In the genomic region with DNA sequence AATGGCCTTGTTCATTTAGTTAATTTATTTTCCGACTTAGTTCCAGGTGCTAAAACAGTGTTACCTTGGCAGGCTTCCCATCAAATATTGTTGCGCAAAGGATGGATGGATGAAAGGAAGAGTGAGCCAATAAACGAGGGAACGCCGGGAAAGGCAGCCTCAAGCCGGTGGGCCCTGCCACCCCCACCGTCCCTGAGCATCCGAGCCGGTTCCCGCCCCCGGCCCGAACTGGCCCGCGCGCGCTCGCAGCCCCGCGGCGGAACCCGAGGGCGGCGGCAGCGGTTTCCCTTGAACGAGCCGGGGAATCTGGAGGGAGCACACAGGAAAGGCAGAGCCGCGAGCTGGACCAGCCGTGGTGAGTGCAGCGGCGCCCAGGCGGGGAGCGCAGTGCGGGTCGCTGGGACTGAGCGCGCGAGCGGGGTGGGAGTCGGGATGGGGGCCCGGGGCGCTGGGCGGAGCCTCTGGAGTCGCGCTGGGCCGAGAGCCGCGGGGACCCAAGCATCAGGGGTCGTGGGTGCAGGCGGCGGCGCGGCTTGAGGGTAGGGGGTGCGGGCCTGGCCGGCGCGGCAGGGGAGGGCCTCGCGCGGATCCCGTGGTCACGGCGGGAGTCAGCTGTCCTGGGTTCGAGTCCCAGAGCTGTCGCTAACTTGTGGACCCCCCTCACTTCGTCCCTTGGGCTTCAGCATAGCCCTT, we compare ENCODE assay signal across 8 cellular contexts. TPM values are rescaled to one million over a fixed set of nuclear protein-coding genes. Genes with fewer than 3 reads are reported as not detected.
DNase-seq lines count a peak whose midpoint lies in the region; ATAC-seq and TF ChIP-seq lines count a peak whose summit lies in the region.

A gene with protein sequence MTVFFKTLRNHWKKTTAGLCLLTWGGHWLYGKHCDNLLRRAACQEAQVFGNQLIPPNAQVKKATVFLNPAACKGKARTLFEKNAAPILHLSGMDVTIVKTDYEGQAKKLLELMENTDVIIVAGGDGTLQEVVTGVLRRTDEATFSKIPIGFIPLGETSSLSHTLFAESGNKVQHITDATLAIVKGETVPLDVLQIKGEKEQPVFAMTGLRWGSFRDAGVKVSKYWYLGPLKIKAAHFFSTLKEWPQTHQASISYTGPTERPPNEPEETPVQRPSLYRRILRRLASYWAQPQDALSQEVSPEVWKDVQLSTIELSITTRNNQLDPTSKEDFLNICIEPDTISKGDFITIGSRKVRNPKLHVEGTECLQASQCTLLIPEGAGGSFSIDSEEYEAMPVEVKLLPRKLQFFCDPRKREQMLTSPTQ (plus strand): TSS at position 331 of the 693 bp plus-strand sequence. CDS start 4,057 bp downstream, outside the sequence.

- no peaks in the 10 kb centered on the region for H3K27me3 Mint-ChIP-seq in activated T-helper 17 cell treated with anti-CD3 and anti-CD28 coated beads, Interleukin-2, amount 50 U/mL, for 72 hours
- H3K27me3 Mint-ChIP-seq in natural killer cell treated with Interleukin-12 subunit alpha and Interleukin-12 subunit beta and Interleukin-15 and Interleukin-18, amount 100 ng/mL, for 72 hours: no peaks in the 10 kb centered on the region

- peaks cover 33% of the 10 kb centered on the region for H3K36me3 Mint-ChIP-seq in activated T-helper 17 cell treated with anti-CD3 and anti-CD28 coated beads, Interleukin-2, amount 50 U/mL, for 72 hours (ENCODE audit: low read depth)
- H3K36me3 Mint-ChIP-seq in natural killer cell treated with Interleukin-12 subunit alpha and Interleukin-12 subunit beta and Interleukin-15 and Interleukin-18, amount 100 ng/mL, for 72 hours: peaks cover 43% of the 10 kb centered on the region

- H3K4me2 ChIP-seq in DND-41 (ENCODE audit: insufficient read depth, low read length): peak within 1 kb of the TSS; percentile 87

- peak within 1 kb of the TSS; percentile 99 for H2AFZ ChIP-seq in DND-41 (ENCODE audit: low read depth, low read length)

- TF ChIP-seq CTCF in DND-41 (IDR thresholded peaks at IDR 0.05; ENCODE audit: borderline replicate concordance, extremely low read depth, low read length, poor library complexity, severe bottlenecking): no peak

- H4K20me1 ChIP-seq in DND-41 (ENCODE audit: insufficient read depth, low read length): no peaks in the 10 kb centered on the region

- H3K36me3 ChIP-seq in DND-41 (ENCODE audit: insufficient read depth, low read length): peaks cover 10% of the 10 kb centered on the region; the same call in 1 of the 2 replicates

- H3K4me1 Mint-ChIP-seq in activated T-helper 17 cell treated with anti-CD3 and anti-CD28 coated beads, Interleukin-2, amount 50 U/mL, for 72 hours: peaks cover 30% of the 10 kb centered on the region
- H3K4me1 Mint-ChIP-seq in natural killer cell treated with Interleukin-12 subunit alpha and Interleukin-12 subunit beta and Interleukin-15 and Interleukin-18, amount 100 ng/mL, for 72 hours (ENCODE audit: low read depth in 2 of 2): peaks cover 41 to 42% of the 10 kb centered on the region in 2 donors

- H3K4me3 ChIP-seq in DND-41 (ENCODE audit: low read depth in 1 of 2, low read length in 2 of 2): peak within 1 kb of the TSS; percentile 63 to 82

- ATAC-seq in DND-41 (ENCODE audit: insufficient read depth, low read depth) (peak; percentile 96), GM21723 (IDR thresholded peaks at IDR 0.05; ENCODE audit: unreplicated experiment) (peak; percentile 94)
- ATAC-seq in activated T-helper 17 cell treated with anti-CD3 and anti-CD28 coated beads, Interleukin-2, amount 50 U/mL, for 72 hours (replicated peaks): peak; percentile 90
- peak; percentile 97 to 98 for ATAC-seq in natural killer cell treated with Interleukin-12 subunit alpha and Interleukin-12 subunit beta and Interleukin-15 and Interleukin-18, amount 100 ng/mL, for 72 hours
- ATAC-seq in stimulated activated naive CD8-positive, alpha-beta T cell treated with anti-CD3 and anti-CD28 coated beads, Interleukin-15, Interleukin-2, amounts not matched to agents 100 U/mL and 50 U/mL, for 24 hours: peak; percentile 92

- peak within 1 kb of the TSS; percentile 77 for H3K9ac ChIP-seq in DND-41 (ENCODE audit: low read depth, low read length)

- peak within 1 kb of the TSS; percentile 80 for H3K27ac ChIP-seq in DND-41 (ENCODE audit: low read length)

- H3K4me3 Mint-ChIP-seq in activated T-helper 17 cell treated with anti-CD3 and anti-CD28 coated beads, Interleukin-2, amount 50 U/mL, for 72 hours: peak within 1 kb of the TSS; percentile 84
- H3K4me3 Mint-ChIP-seq in natural killer cell treated with Interleukin-12 subunit alpha and Interleukin-12 subunit beta and Interleukin-15 and Interleukin-18, amount 100 ng/mL, for 72 hours: peak within 1 kb of the TSS; percentile 93

- in situ Hi-C loops in KBM-7 (cut with MboI; ENCODE audit: low pct_unique_long_range_greater_than_20kb, low sequenced_read_pairs): no loop called here

- H3K27ac Mint-ChIP-seq in activated T-helper 17 cell treated with anti-CD3 and anti-CD28 coated beads, Interleukin-2, amount 50 U/mL, for 72 hours: peak within 1 kb of the TSS; percentile 77
- H3K27ac Mint-ChIP-seq in natural killer cell treated with Interleukin-12 subunit alpha and Interleukin-12 subunit beta and Interleukin-15 and Interleukin-18, amount 100 ng/mL, for 72 hours: peak within 1 kb of the TSS; percentile 77 to 93

- DNase-seq in DND-41 (peak; percentile 86), KBM-7 (peak; percentile 71), RPMI8226 (peak; percentile 89), fibroblast of peridontal ligament (ENCODE audit: extremely low read depth) (peak; percentile 72)
- DNase-seq in natural killer cell treated with Interleukin-12 subunit alpha and Interleukin-12 subunit beta and Interleukin-15 and Interleukin-18, amount 100 ng/mL, for 72 hours (ENCODE audit: low spot score): peak; percentile 85
- peak; percentile 85 for DNase-seq in stimulated activated naive CD8-positive, alpha-beta T cell treated with anti-CD3 and anti-CD28 coated beads, Interleukin-15, Interleukin-2, amounts not matched to agents 100 U/mL and 50 U/mL, for 24 hours

- H3K9me3 Mint-ChIP-seq in activated T-helper 17 cell treated with anti-CD3 and anti-CD28 coated beads, Interleukin-2, amount 50 U/mL, for 72 hours: no peaks in the 10 kb centered on the region
- H3K9me3 Mint-ChIP-seq in natural killer cell treated with Interleukin-12 subunit alpha and Interleukin-12 subunit beta and Interleukin-15 and Interleukin-18, amount 100 ng/mL, for 72 hours: peaks cover 3% of the 10 kb centered on the region

- no peaks in the 10 kb centered on the region for H3K9me3 ChIP-seq in DND-41 (ENCODE audit: insufficient read depth, low read length, severe bottlenecking)

- peaks cover 30% of the 10 kb centered on the region for H3K4me1 ChIP-seq in DND-41 (ENCODE audit: insufficient read depth, low read length)

- no peaks in the 10 kb centered on the region for H3K27me3 ChIP-seq in DND-41 (ENCODE audit: insufficient read depth, low read length, poor library complexity)

- H3K79me2 ChIP-seq in DND-41 (ENCODE audit: insufficient read depth, low read length): peaks cover 30% of the 10 kb centered on the region

RNA-seq across cellular contexts. Expression of the gene that starts here (rescaled TPM):
- total RNA-seq in activated T-helper 17 cell treated with anti-CD3 and anti-CD28 coated beads, Interleukin-2, amount 50 U/mL, for 72 hours: 10 to 100 TPM; 32.7 to 33.9 TPM
- 100 to 1,000 TPM in 1 of 2 donors, 10 to 100 TPM in 1; 86.9 to 140 TPM for total RNA-seq in natural killer cell treated with Interleukin-12 subunit alpha and Interleukin-12 subunit beta and Interleukin-15 and Interleukin-18, amount 100 ng/mL, for 72 hours

Comparison
In these comparisons a context has a peak if more than half of its experiments do, and no peak if none do; other contexts are left out.
1. Peak in every context shown above with its lines: DNase-seq, ATAC-seq, H3K4me3 ChIP-seq and H3K27ac ChIP-seq.